9 cellular contexts compared by ENCODE assay signal in genomic region chr2:9779572-9780264, GRCh38.
DNase-seq lines count a peak whose midpoint lies in the region; ATAC-seq and TF ChIP-seq lines count a peak whose summit lies in the region.
"Had no signal": no experiment of that assay in that cellular context is flagged by ENCODE, and none has a peak within 500 bp of the region (broad histone marks: within the 10 kb centered on the region; RNA-seq: fewer than 3 reads in every experiment).

No MANE protein-coding gene starts in this region.

- no peaks in the 10 kb centered on the region for H3K27me3 ChIP-seq in CD4-positive, alpha-beta T cell (ENCODE audit: control insufficient read depth, insufficient read depth, low read length)
- no peaks in the 10 kb centered on the region for H3K27me3 ChIP-seq in endodermal cell (ENCODE audit: control insufficient read depth, insufficient read depth, low read length, poor library complexity, severe bottlenecking)

- no peak overlapping the region for H3K9ac ChIP-seq in endodermal cell (ENCODE audit: extremely low read depth, low read length, poor library complexity, severe bottlenecking)

- no peaks in the 10 kb centered on the region for H3K27me3 Mint-ChIP-seq in CD4-positive, alpha-beta T cell
- H3K27me3 Mint-ChIP-seq in activated CD4-positive, alpha-beta T cell treated with anti-CD3 and anti-CD28 coated beads, Interleukin-2, amount 10 ng/mL, durations not matched to agents 24 days and 14 days = no peaks in the 10 kb centered on the region
- no peaks in the 10 kb centered on the region for H3K27me3 Mint-ChIP-seq in endodermal cell (ENCODE audit: insufficient read depth)
- H3K27me3 Mint-ChIP-seq in glutamatergic neuron (ENCODE audit: unreplicated experiment) = no peaks in the 10 kb centered on the region

- DNase-seq in CD4-positive, alpha-beta T cell = peak in 8 of 10 experiments; percentile 14 to 47 (median 27)
- peak; percentile 86 for DNase-seq in activated CD4-positive, alpha-beta T cell treated with anti-CD3 and anti-CD28 coated beads, Interleukin-2, amount 10 ng/mL, durations not matched to agents 24 days and 14 days
- peak; percentile 48 for DNase-seq in endodermal cell
- no peak for DNase-seq in HCEC 1CT
- no peak for DNase-seq in occipital lobe (lab: John Stamatoyannopoulos, UW)
- no peak for DNase-seq in glutamatergic neuron

- H3K4me1 Mint-ChIP-seq in CD4-positive, alpha-beta T cell (ENCODE audit: low read depth) = peaks cover 53% of the 10 kb centered on the region
- peaks cover 47% of the 10 kb centered on the region for H3K4me1 Mint-ChIP-seq in activated CD4-positive, alpha-beta T cell treated with anti-CD3 and anti-CD28 coated beads, Interleukin-2, amount 10 ng/mL, durations not matched to agents 24 days and 14 days
- H3K4me1 Mint-ChIP-seq in endodermal cell (peaks cover 6% of the 10 kb centered on the region), glutamatergic neuron (ENCODE audit: low read depth, unreplicated experiment) (peaks cover 14% of the 10 kb centered on the region)

- ATAC-seq in CD4-positive, alpha-beta T cell (ENCODE audit: poor library complexity) = peak; percentile 47
- ATAC-seq in GM21786 (IDR thresholded peaks at IDR 0.05; ENCODE audit: unreplicated experiment) (peak; percentile 60), HG03565 (IDR thresholded peaks at IDR 0.05; ENCODE audit: unreplicated experiment) (no peak)

- no peaks in the 10 kb centered on the region for H3K9me3 Mint-ChIP-seq in CD4-positive, alpha-beta T cell
- peaks cover 4% of the 10 kb centered on the region for H3K9me3 Mint-ChIP-seq in activated CD4-positive, alpha-beta T cell treated with anti-CD3 and anti-CD28 coated beads, Interleukin-2, amount 10 ng/mL, durations not matched to agents 24 days and 14 days
- H3K9me3 Mint-ChIP-seq in endodermal cell (no peaks in the 10 kb centered on the region), glutamatergic neuron (ENCODE audit: unreplicated experiment) (no peaks in the 10 kb centered on the region)

- H3K27ac ChIP-seq in CD4-positive, alpha-beta T cell (ENCODE audit: low read depth, low read length) = no peak overlapping the region
- no peak overlapping the region for H3K27ac ChIP-seq in endodermal cell (ENCODE audit: low read depth, low read length)
- H3K27ac ChIP-seq: SK-N-MC had no signal

- CTCF ChIA-PET in CD4-positive, alpha-beta T cell (lab: Charles Lee) = interaction anchor here (1.8 kb wide), 1 partner anchor 9 kb away, joined by 10 read pairs; no protein-coding TSS in a partner anchor

- POLR2A ChIA-PET in CD4-positive, alpha-beta T cell (lab: Charles Lee) = interaction anchor here (0.6 kb wide), 1 partner anchor 27 kb away, joined by 3 read pairs; no protein-coding TSS in a partner anchor

- no peaks in the 10 kb centered on the region for H3K9me3 ChIP-seq in CD4-positive, alpha-beta T cell (ENCODE audit: control insufficient read depth, low read length)
- H3K9me3 ChIP-seq in endodermal cell (ENCODE audit: control insufficient read depth, low read length) = no peaks in the 10 kb centered on the region

- H3K4me1 ChIP-seq in endodermal cell (ENCODE audit: control insufficient read depth, insufficient read depth, low read length) = no peaks in the 10 kb centered on the region

- 90 to 92% methylated on average over 13 to 14 of the region's 14 CpGs for WGBS in endodermal cell (ENCODE audit: insufficient coverage in 1 of 2, insufficient read length in 1 of 2), 2 experiments

- intact Hi-C loops in CD4-positive, alpha-beta T cell (cut with DNase I, micrococcal nuclease) = loop anchor here in 1 of 2 experiments (5.0 to 10.0 kb wide), 2 partner anchors 147 to 305 kb away; partner anchors contain the start of genes IAH1 and YWHAQ
- intact Hi-C loops in activated CD4-positive, alpha-beta T cell treated with anti-CD3 and anti-CD28 coated beads, Interleukin-2, amount 10 ng/mL, durations not matched to agents 24 days and 14 days (cut with micrococcal nuclease) = loop anchor here (1.0 kb wide), 1 partner anchor 9 kb away; no protein-coding TSS in a partner anchor

- H3K4me3 ChIP-seq in endodermal cell (ENCODE audit: low read length) = no peak overlapping the region
- H3K4me3 ChIP-seq: SK-N-MC had no signal

- no peaks in the 10 kb centered on the region for H3K36me3 ChIP-seq in endodermal cell (ENCODE audit: control insufficient read depth, insufficient read depth, low read length)

- no peaks in the 10 kb centered on the region for H3K36me3 Mint-ChIP-seq in CD4-positive, alpha-beta T cell (ENCODE audit: low read depth)
- no peaks in the 10 kb centered on the region for H3K36me3 Mint-ChIP-seq in activated CD4-positive, alpha-beta T cell treated with anti-CD3 and anti-CD28 coated beads, Interleukin-2, amount 10 ng/mL, durations not matched to agents 24 days and 14 days (ENCODE audit: low read depth)
- no peaks in the 10 kb centered on the region for H3K36me3 Mint-ChIP-seq in endodermal cell (ENCODE audit: low read depth)
- no peaks in the 10 kb centered on the region for H3K36me3 Mint-ChIP-seq in glutamatergic neuron (ENCODE audit: unreplicated experiment)

- TF ChIP-seq CTCF in CD4-positive, alpha-beta T cell (IDR thresholded peaks at IDR 0.05) = no peak
- no peak for TF ChIP-seq CTCF in endodermal cell (conservative IDR thresholded peaks at IDR 0.05)
- TF ChIP-seq CTCF in glutamatergic neuron (IDR thresholded peaks at IDR 0.05; ENCODE audit: partially characterized antibody, unreplicated experiment) = no peak

- H3K27ac Mint-ChIP-seq in CD4-positive, alpha-beta T cell = peak overlapping the region; percentile 87
- peak overlapping the region; percentile 90 for H3K27ac Mint-ChIP-seq in activated CD4-positive, alpha-beta T cell treated with anti-CD3 and anti-CD28 coated beads, Interleukin-2, amount 10 ng/mL, durations not matched to agents 24 days and 14 days
- H3K27ac Mint-ChIP-seq in endodermal cell = no peak overlapping the region
- H3K27ac Mint-ChIP-seq in glutamatergic neuron (ENCODE audit: unreplicated experiment) = no peak overlapping the region

- H3K4me3 Mint-ChIP-seq in CD4-positive, alpha-beta T cell = peak overlapping the region; percentile 74
- peak overlapping the region; percentile 58 for H3K4me3 Mint-ChIP-seq in activated CD4-positive, alpha-beta T cell treated with anti-CD3 and anti-CD28 coated beads, Interleukin-2, amount 10 ng/mL, durations not matched to agents 24 days and 14 days
- H3K4me3 Mint-ChIP-seq in endodermal cell (no peak overlapping the region), glutamatergic neuron (ENCODE audit: unreplicated experiment) (no peak overlapping the region)

Comparison
In these comparisons a context has a peak if more than half of its experiments do, and no peak if none do; other contexts are left out.
1. DNase-seq: peak in CD4-positive, alpha-beta T cell (8 of 10), activated CD4-positive, alpha-beta T cell treated with anti-CD3 and anti-CD28 coated beads, Interleukin-2, amount 10 ng/mL, durations not matched to agents 24 days and 14 days (single experiment) and endodermal cell (single experiment); none in HCEC 1CT (single experiment), occipital lobe (single experiment) and glutamatergic neuron (single experiment).
2. H3K27ac Mint-ChIP-seq: peak in CD4-positive, alpha-beta T cell (single experiment) and activated CD4-positive, alpha-beta T cell treated with anti-CD3 and anti-CD28 coated beads, Interleukin-2, amount 10 ng/mL, durations not matched to agents 24 days and 14 days (single experiment); none in endodermal cell (single experiment) and glutamatergic neuron (single experiment).
3. H3K4me3 Mint-ChIP-seq: peak in CD4-positive, alpha-beta T cell (single experiment) and activated CD4-positive, alpha-beta T cell treated with anti-CD3 and anti-CD28 coated beads, Interleukin-2, amount 10 ng/mL, durations not matched to agents 24 days and 14 days (single experiment); none in endodermal cell (single experiment) and glutamatergic neuron (single experiment).